13 cellular contexts compared by ENCODE assay signal in genomic region chr2:134943540-134943939, GRCh38. TPM values are rescaled to one million over a fixed set of nuclear protein-coding genes. Genes with fewer than 3 reads are reported as not detected.
DNase-seq lines count a peak whose midpoint lies in the region; ATAC-seq and TF ChIP-seq lines count a peak whose summit lies in the region.
"Had no signal": no experiment of that assay in that cellular context is flagged by ENCODE, and none has a peak within 500 bp of the region (broad histone marks: within the 10 kb centered on the region; RNA-seq: fewer than 3 reads in every experiment).

No MANE protein-coding gene starts in this region.

- H3K27me3 Mint-ChIP-seq in activated naive CD8-positive, alpha-beta T cell treated with anti-CD3 and anti-CD28 coated beads for 36 hours: no peaks in the 10 kb centered on the region
- H3K27me3 Mint-ChIP-seq in stimulated activated naive CD8-positive, alpha-beta T cell treated with anti-CD3 and anti-CD28 coated beads, Interleukin-15, amount 100 ng/mL, for 72 hours: no peaks in the 10 kb centered on the region
- H3K27me3 Mint-ChIP-seq: naive thymus-derived CD8-positive, alpha-beta T cell; type B pancreatic cell had no signal

- H3K4me3 Mint-ChIP-seq in activated naive CD8-positive, alpha-beta T cell treated with anti-CD3 and anti-CD28 coated beads for 36 hours: no peak overlapping the region
- H3K4me3 Mint-ChIP-seq in stimulated activated naive CD8-positive, alpha-beta T cell treated with anti-CD3 and anti-CD28 coated beads, Interleukin-15, amount 100 ng/mL, for 72 hours: no peak overlapping the region
- H3K4me3 Mint-ChIP-seq: naive thymus-derived CD8-positive, alpha-beta T cell; type B pancreatic cell had no signal

- peaks cover 41% of the 10 kb centered on the region for H3K36me3 Mint-ChIP-seq in activated naive CD8-positive, alpha-beta T cell treated with anti-CD3 and anti-CD28 coated beads for 36 hours

- ATAC-seq in GM18502 (IDR thresholded peaks at IDR 0.05; ENCODE audit: poor library complexity, unreplicated experiment) (peak; percentile 78), GM21526 (IDR thresholded peaks at IDR 0.05; ENCODE audit: low FRiP score, unreplicated experiment) (peak; percentile 62), HG03439 (IDR thresholded peaks at IDR 0.05; ENCODE audit: unreplicated experiment) (peak; percentile 65), omental fat pad (ENCODE audit: low FRiP score) (no peak)
- ATAC-seq in stimulated activated naive CD8-positive, alpha-beta T cell treated with anti-CD3 and anti-CD28 coated beads, Interleukin-15, amount 100 ng/mL, for 72 hours: no peak
- ATAC-seq: naive thymus-derived CD8-positive, alpha-beta T cell; SK-N-SH treated with all-trans-retinoic acid at 6 μM for 48 hours had no signal

- TF ChIP-seq CTCF in omental fat pad (IDR thresholded peaks at IDR 0.05): no peak

- POLR2A ChIA-PET in HEK293T (lab: Yijun Ruan, JAX): no interaction called here

- no peak for DNase-seq in activated naive CD8-positive, alpha-beta T cell treated with anti-CD3 and anti-CD28 coated beads for 36 hours
- DNase-seq in stimulated activated naive CD8-positive, alpha-beta T cell treated with anti-CD3 and anti-CD28 coated beads, Interleukin-15, amount 100 ng/mL, for 72 hours: no peak
- DNase-seq in HuH-7 (ENCODE audit: low spot score) (no peak), omental fat pad (ENCODE audit: low spot score) (no peak), HEK293T (ENCODE audit: extremely low spot score) (no peak)
- DNase-seq: activated T-cell treated with anti-CD3 and anti-CD28 coated beads, Interleukin-2, amount 50 U/mL, for 48 hours; hypothalamus; naive thymus-derived CD8-positive, alpha-beta T cell had no signal

- CTCF ChIA-PET in HEK293T (lab: Yijun Ruan, JAX): no interaction called here

- peak overlapping the region; percentile 71 for H3K27ac Mint-ChIP-seq in activated naive CD8-positive, alpha-beta T cell treated with anti-CD3 and anti-CD28 coated beads for 36 hours
- peak overlapping the region in 1 of 2 donors; percentile 89 for H3K27ac Mint-ChIP-seq in stimulated activated naive CD8-positive, alpha-beta T cell treated with anti-CD3 and anti-CD28 coated beads, Interleukin-15, amount 100 ng/mL, for 72 hours
- H3K27ac Mint-ChIP-seq: type B pancreatic cell had no signal

- peaks cover 38% of the 10 kb centered on the region for H3K4me1 Mint-ChIP-seq in activated naive CD8-positive, alpha-beta T cell treated with anti-CD3 and anti-CD28 coated beads for 36 hours
- H3K4me1 Mint-ChIP-seq in stimulated activated naive CD8-positive, alpha-beta T cell treated with anti-CD3 and anti-CD28 coated beads, Interleukin-15, amount 100 ng/mL, for 72 hours: peaks cover 37% of the 10 kb centered on the region

- H3K9me3 Mint-ChIP-seq in activated naive CD8-positive, alpha-beta T cell treated with anti-CD3 and anti-CD28 coated beads for 36 hours: no peaks in the 10 kb centered on the region
- no peaks in the 10 kb centered on the region for H3K9me3 Mint-ChIP-seq in stimulated activated naive CD8-positive, alpha-beta T cell treated with anti-CD3 and anti-CD28 coated beads, Interleukin-15, amount 100 ng/mL, for 72 hours
- H3K9me3 Mint-ChIP-seq: naive thymus-derived CD8-positive, alpha-beta T cell; type B pancreatic cell had no signal

TF ChIP-seq in HEK293T, 16 proteins besides CTCF, POLR2A, EP300 and RAD21:
- TF ChIP-seq PKNOX1 (IDR thresholded peaks at IDR 0.05) (no peak), ARNT (IDR thresholded peaks at IDR 0.05) (no peak), LEF1 (IDR thresholded peaks at IDR 0.05; ENCODE audit: borderline replicate concordance) (no peak), BHLHE40 (IDR thresholded peaks at IDR 0.05; ENCODE audit: borderline replicate concordance) (no peak), SUZ12 (IDR thresholded peaks at IDR 0.05) (no peak)

RNA-seq across cellular contexts. Expression of gene CCNT2, which starts 24.9 kb away (rescaled TPM):
- 10 to 100 TPM; 28.3 to 29.1 TPM for total RNA-seq in activated naive CD8-positive, alpha-beta T cell treated with anti-CD3 and anti-CD28 coated beads for 36 hours
- total RNA-seq in omental fat pad: 10 to 100 TPM; 23.2 to 41.8 (median 34.5) TPM

Comparison
In these comparisons a context has a peak if more than half of its experiments do, and no peak if none do; other contexts are left out.
1. ATAC-seq: peak in GM18502 (single experiment), GM21526 (single experiment) and HG03439 (single experiment); none in stimulated activated naive CD8-positive, alpha-beta T cell treated with anti-CD3 and anti-CD28 coated beads, Interleukin-15, amount 100 ng/mL, for 72 hours (single experiment) and omental fat pad (single experiment).